ENCODE assay signal across 3 cellular contexts in the genomic region with DNA sequence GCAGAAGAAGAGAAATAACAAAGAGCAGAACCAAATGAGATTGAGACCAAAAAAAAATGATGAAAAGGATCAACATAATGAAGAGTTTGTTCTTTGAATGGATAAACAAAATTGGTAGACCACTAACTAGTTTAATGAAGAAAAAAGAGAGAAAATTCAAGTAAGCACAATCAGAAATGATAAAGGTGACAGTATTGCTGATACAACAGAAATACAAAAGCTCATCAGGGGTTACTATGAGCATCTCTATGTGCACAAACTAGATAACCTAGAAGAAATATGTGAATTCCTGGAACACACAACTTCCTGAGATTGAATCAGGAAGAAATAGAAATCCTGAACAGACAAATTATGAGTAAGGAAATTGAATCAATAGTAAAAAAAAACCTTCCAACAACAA.
TF ChIP-seq lines count a peak whose summit lies in the region.

No MANE protein-coding gene starts in this region.

TF ChIP-seq in HepG2, 621 proteins besides CTCF, POLR2A, EP300 and RAD21:
- TF ChIP-seq MAFF (IDR thresholded peaks at IDR 0.05; ENCODE audit: low read depth, low read length): peak; percentile 84
- TF ChIP-seq ARID3A (IDR thresholded peaks at IDR 0.05; ENCODE audit: low read depth, low read length): no peak
- TF ChIP-seq ZNF333 (CRISPR knock-in tag; IDR thresholded peaks at IDR 0.05; ENCODE audit: borderline replicate concordance): no peak
- TF ChIP-seq MAFK (conservative IDR thresholded peaks at IDR 0.05 in 1 of 2, IDR thresholded peaks at IDR 0.05 in 1 of 2; ENCODE audit: low read length in 2 of 2): peak in 1 of 2 experiments; percentile 85; a peak in 3 of 4 replicates

TF ChIP-seq in IMR-90, 13 proteins besides CTCF, POLR2A, EP300 and RAD21:
- TF ChIP-seq RCOR1 (IDR thresholded peaks at IDR 0.05; ENCODE audit: insufficient replicate concordance, low read length): no peak
- peak; percentile 77 for TF ChIP-seq MAFK (IDR thresholded peaks at IDR 0.05; ENCODE audit: low read depth, low read length)

TF ChIP-seq in K562, 482 proteins besides CTCF, POLR2A, EP300 and RAD21:
- TF ChIP-seq ZNF316 (IDR thresholded peaks at IDR 0.05) (peak; percentile 71), WHSC1 (IDR thresholded peaks at IDR 0.05; ENCODE audit: low read length) (no peak), MAFG (tag; conservative IDR thresholded peaks at IDR 0.05) (0 out of 2 replicates have a peak, but pooled peaks have one; percentile 29), ZNF239 (CRISPR knock-in tag; IDR thresholded peaks at IDR 0.05) (no peak), C11orf30 (IDR thresholded peaks at IDR 0.05; ENCODE audit: low read depth) (peak; percentile 29; the same call in 1 of the 2 replicates), MAFF (IDR thresholded peaks at IDR 0.05; ENCODE audit: low read length) (peak; percentile 22; the same call in 1 of the 2 replicates)
TF ChIP-seq in K562: peak in this region for 4.
